ENCODE assay signal across 26 cellular contexts in genomic region chr16:75293173-75293572, GRCh38.
"Had no signal": no experiment of that assay in that cellular context is flagged by ENCODE, and none has a peak within 500 bp of the region (broad histone marks: within the 10 kb centered on the region; RNA-seq: fewer than 3 reads in every experiment).

No MANE protein-coding gene starts in this region.

- DNase-seq: activated CD4-positive, alpha-beta T cell treated with anti-CD3 and anti-CD28 coated beads for 1 hour; activated CD4-positive, alpha-beta T cell treated with anti-CD3 and anti-CD28 coated beads, Interleukin-2, amount 50 U/mL, for 1 hour; activated CD8-positive, alpha-beta T cell treated with anti-CD3 and anti-CD28 coated beads, Interleukin-2, amount 10 ng/mL, durations not matched to agents 7 days and 5 days; brain microvascular endothelial cell; caudate nucleus; dermis blood vessel endothelial cell; effector CD8-positive, alpha-beta T cell; gastrocnemius medialis; head of caudate nucleus; islet precursor cell; left cardiac atrium; midbrain; pancreas; psoas muscle; right cardiac atrium; stimulated activated CD4-positive, alpha-beta T cell treated with anti-CD3 and anti-CD28 coated beads, Interleukin-15, amount 100 ng/mL, for 24 hours; stimulated activated naive B cell treated with anti-CD40 and anti-IgM and Interleukin-4, amounts not matched to agents 10 μg/mL and 1 μg/mL and 100 μg/mL, for 72 hours had no signal

- H3K9me3 Mint-ChIP-seq: activated naive CD4-positive, alpha-beta T cell treated with anti-CD3 and anti-CD28 coated beads, Interleukin-2, amount 50 U/mL, for 72 hours; nephron; stimulated activated naive B cell treated with anti-CD40 and anti-IgM and Interleukin-4, amounts not matched to agents 10 μg/mL and 1 μg/mL and 100 μg/mL, for 72 hours; T-helper 2 cell treated with Interferon-gamma antibody and Interleukin-4, amounts not matched to agents 5 μg/mL and 100 μg/mL, for 36 hours; type B pancreatic cell had no signal

- H3K4me3 Mint-ChIP-seq: activated CD8-positive, alpha-beta T cell treated with anti-CD3 and anti-CD28 coated beads, Interleukin-2, amount 10 ng/mL, durations not matched to agents 7 days and 5 days; nephron; stimulated activated naive B cell treated with anti-CD40 and anti-IgM and Interleukin-4, amounts not matched to agents 10 μg/mL and 1 μg/mL and 100 μg/mL, for 72 hours; T-helper 2 cell treated with Interferon-gamma antibody and Interleukin-4, amounts not matched to agents 5 μg/mL and 100 μg/mL, for 36 hours; type B pancreatic cell had no signal

- H3K27me3 Mint-ChIP-seq: type B pancreatic cell had no signal

- H3K27ac Mint-ChIP-seq: activated CD8-positive, alpha-beta T cell treated with anti-CD3 and anti-CD28 coated beads, Interleukin-2, amount 10 ng/mL, durations not matched to agents 7 days and 5 days; activated naive CD4-positive, alpha-beta T cell treated with anti-CD3 and anti-CD28 coated beads, Interleukin-2, amount 50 U/mL, for 72 hours; nephron; stimulated activated naive B cell treated with anti-CD40 and anti-IgM and Interleukin-4, amounts not matched to agents 10 μg/mL and 1 μg/mL and 100 μg/mL, for 72 hours; T-helper 2 cell treated with Interferon-gamma antibody and Interleukin-4, amounts not matched to agents 5 μg/mL and 100 μg/mL, for 36 hours; type B pancreatic cell had no signal

- H3K9me3 ChIP-seq: ascending aorta, gastrocnemius medialis, neutrophil, pancreas, psoas muscle, thoracic aorta had no signal

- FAIRE-seq: pancreas had no signal

- ATAC-seq: activated CD8-positive, alpha-beta T cell treated with anti-CD3 and anti-CD28 coated beads, Interleukin-2, amount 10 ng/mL, durations not matched to agents 7 days and 5 days; activated naive CD4-positive, alpha-beta T cell treated with anti-CD3 and anti-CD28 coated beads, Interleukin-2, amount 50 U/mL, for 72 hours; gastrocnemius medialis; left cardiac atrium; pancreas; psoas muscle; right cardiac atrium; stimulated activated naive B cell treated with anti-CD40 and anti-IgM and Interleukin-4, amounts not matched to agents 10 μg/mL and 1 μg/mL and 100 μg/mL, for 72 hours had no signal

- H3K4me3 ChIP-seq: ascending aorta, gastrocnemius medialis, pancreas, psoas muscle, skin epidermis, thoracic aorta had no signal

- H3K36me3 ChIP-seq: thoracic aorta had no signal

- H3K4me1 ChIP-seq: ascending aorta, gastrocnemius medialis, pancreas had no signal

- H3K27ac ChIP-seq: ascending aorta, brain microvascular endothelial cell, gastrocnemius medialis, neutrophil, pancreas, psoas muscle, thoracic aorta, VCaP had no signal

- H3K27me3 ChIP-seq: ascending aorta, brain microvascular endothelial cell, gastrocnemius medialis, neutrophil, pancreas had no signal
